In the genomic region with DNA sequence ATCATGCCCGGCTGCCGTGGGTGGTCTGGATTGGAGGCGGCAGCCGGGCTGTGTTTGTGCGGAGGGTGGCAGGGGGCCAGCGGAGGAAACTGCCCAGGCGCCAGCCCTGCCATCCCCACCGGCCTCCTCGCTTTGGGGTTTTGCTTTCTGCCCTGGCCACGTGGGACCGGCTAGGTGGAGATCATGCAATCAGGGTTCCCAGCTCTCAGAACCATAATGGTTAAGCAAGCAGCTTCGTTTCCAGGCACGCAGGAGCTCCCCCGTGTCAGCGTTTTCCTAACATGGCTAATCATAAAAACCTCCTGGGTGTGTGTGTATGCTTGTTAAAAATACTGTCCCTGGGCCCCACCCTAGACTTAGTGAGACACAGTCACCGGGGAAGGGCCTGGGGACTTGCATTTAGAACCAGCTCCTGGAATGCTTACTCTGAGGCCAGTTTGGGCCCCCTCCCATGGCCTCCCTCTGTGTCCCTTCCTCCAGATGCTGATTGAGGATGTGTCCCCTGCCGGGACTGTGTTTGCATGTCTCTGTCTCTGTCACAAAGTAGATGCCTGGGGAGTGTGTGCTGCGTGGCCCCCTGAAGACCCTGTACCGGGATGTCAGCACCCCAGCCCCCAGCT, we compare ENCODE assay signal across 9 cellular contexts.
DNase-seq lines count a peak whose midpoint lies in the region; FAIRE-seq and TF ChIP-seq lines count a peak whose summit lies in the region.
"Had no signal": no experiment of that assay in that cellular context is flagged by ENCODE, and none has a peak within 500 bp of the region (broad histone marks: within the 10 kb centered on the region; RNA-seq: fewer than 3 reads in every experiment).

No MANE protein-coding gene starts in this region.

- H3K27me3 ChIP-seq in GM23248 (replicated peaks; ENCODE audit: insufficient read depth) = no peaks in the 10 kb centered on the region
- no peaks in the 10 kb centered on the region for H3K27me3 ChIP-seq in small intestine (ENCODE audit: control insufficient read depth in 2 of 2, insufficient read depth in 2 of 2, low read length in 2 of 2)

- H3K4me1 Mint-ChIP-seq in chondrocyte (ENCODE audit: low read depth) = peaks cover 73% of the 10 kb centered on the region
- peaks cover 22% of the 10 kb centered on the region for H3K4me1 Mint-ChIP-seq in activated naive CD8-positive, alpha-beta T cell treated with anti-CD3 and anti-CD28 coated beads for 36 hours

- WGBS in GM23248 (ENCODE audit: low coverage in 1 of 2, low lambda C conversion rate in 2 of 2, missing lambda C conversion rate in 2 of 2), 2 experiments = 13 to 18% methylated on average over 17 to 19 of the region's 19 CpGs
- 43 to 53% (median 45%) methylated on average over 19 of the region's 19 CpGs for WGBS in small intestine, 3 donors

- H3K9me2 ChIP-seq in GM23248 (ENCODE audit: insufficient read depth) = no peaks in the 10 kb centered on the region

- peak; percentile 83 for DNase-seq in GM23248
- no peak for DNase-seq in chondrocyte (ENCODE audit: low spot score)
- DNase-seq in iPS-NIHi7 (ENCODE audit: extremely low spot score) = peak; percentile 65
- peak; percentile 40 for DNase-seq in small intestine
- no peak for DNase-seq in SIG-M5 (lab: John Stamatoyannopoulos, UW)
- no peak for DNase-seq in activated naive CD8-positive, alpha-beta T cell treated with anti-CD3 and anti-CD28 coated beads for 36 hours
- DNase-seq in occipital lobe (lab: John Stamatoyannopoulos, UW) = no peak
- no peak for DNase-seq in NCI-H524 treated with DMSO at 0.1 percent for 48 hours (lab: John Stamatoyannopoulos, UW)

- peak overlapping the region; percentile 61 for H3K27ac Mint-ChIP-seq in chondrocyte (ENCODE audit: unreplicated experiment)
- H3K27ac Mint-ChIP-seq in activated naive CD8-positive, alpha-beta T cell treated with anti-CD3 and anti-CD28 coated beads for 36 hours = no peak overlapping the region

- H2AFZ ChIP-seq in GM23248 = peak overlapping the region; percentile 65

- H3K36me3 ChIP-seq in GM23248 (ENCODE audit: low read depth) (no peaks in the 10 kb centered on the region), small intestine (ENCODE audit: control insufficient read depth in 2 of 2, insufficient read depth in 2 of 2, low read length in 2 of 2) (no peaks in the 10 kb centered on the region)

- H3K79me2 ChIP-seq in GM23248 (ENCODE audit: insufficient read depth) = peaks cover 53% of the 10 kb centered on the region

- in situ Hi-C loops in GM23248 (cut with MboI) = no loop called here

- TF ChIP-seq CTCF in chondrocyte (IDR thresholded peaks at IDR 0.05) = no peak

- no peaks in the 10 kb centered on the region for H3K27me3 Mint-ChIP-seq in chondrocyte (ENCODE audit: low read depth)
- no peaks in the 10 kb centered on the region for H3K27me3 Mint-ChIP-seq in activated naive CD8-positive, alpha-beta T cell treated with anti-CD3 and anti-CD28 coated beads for 36 hours

- H3F3A ChIP-seq in GM23248 (ENCODE audit: insufficient read depth) = peaks cover 7% of the 10 kb centered on the region

- H3K9me3 Mint-ChIP-seq in chondrocyte (ENCODE audit: low read depth) = no peaks in the 10 kb centered on the region
- no peaks in the 10 kb centered on the region for H3K9me3 Mint-ChIP-seq in activated naive CD8-positive, alpha-beta T cell treated with anti-CD3 and anti-CD28 coated beads for 36 hours
- H3K9me3 Mint-ChIP-seq: IgD-negative memory B cell had no signal

- H3K4me3 Mint-ChIP-seq in chondrocyte (ENCODE audit: unreplicated experiment) = peak overlapping the region; percentile 24
- H3K4me3 Mint-ChIP-seq in activated naive CD8-positive, alpha-beta T cell treated with anti-CD3 and anti-CD28 coated beads for 36 hours = no peak overlapping the region

- H3K36me3 Mint-ChIP-seq in chondrocyte (ENCODE audit: low read depth) = peaks cover 2% of the 10 kb centered on the region
- H3K36me3 Mint-ChIP-seq in activated naive CD8-positive, alpha-beta T cell treated with anti-CD3 and anti-CD28 coated beads for 36 hours = no peaks in the 10 kb centered on the region

- H3K27ac ChIP-seq in GM23248 (no peak overlapping the region), small intestine (ENCODE audit: low read depth in 1 of 2, low read length in 1 of 2) (peak overlapping the region in 1 of 2 donors; percentile 15)

- H3K4me1 ChIP-seq in GM23248 (ENCODE audit: insufficient read depth) (peaks cover 25% of the 10 kb centered on the region), small intestine (ENCODE audit: control insufficient read depth in 2 of 2, insufficient read depth in 1 of 2, low read depth in 1 of 2, low read length in 1 of 2) (peaks cover 6 to 9% of the 10 kb centered on the region in 2 donors)

- H4K20me1 ChIP-seq in GM23248 (ENCODE audit: insufficient read depth) = no peaks in the 10 kb centered on the region

- no peak for FAIRE-seq in small intestine (lab: Jason Lieb, UNC)

- H3K9me3 ChIP-seq in GM23248 (ENCODE audit: low read depth) (no peaks in the 10 kb centered on the region), small intestine (ENCODE audit: control insufficient read depth, low read depth) (no peaks in the 10 kb centered on the region)

- H3K4me2 ChIP-seq in GM23248 (ENCODE audit: unreplicated experiment) = peak overlapping the region; percentile 46

- H3K9ac ChIP-seq in GM23248 = peak overlapping the region; percentile 63

- H3K4me3 ChIP-seq in GM23248 (peak overlapping the region; percentile 56), small intestine (ENCODE audit: low read depth in 1 of 2, low read length in 2 of 2) (no peak overlapping the region)

Comparison
In these comparisons a context has a peak if more than half of its experiments do, and no peak if none do; other contexts are left out.
1. DNase-seq: peak in GM23248 (single experiment), iPS-NIHi7 (single experiment) and small intestine (single experiment); none in chondrocyte (single experiment), SIG-M5 (single experiment), activated naive CD8-positive, alpha-beta T cell treated with anti-CD3 and anti-CD28 coated beads for 36 hours (single experiment), occipital lobe (single experiment) and NCI-H524 treated with DMSO at 0.1 percent for 48 hours (single experiment).